Comparison of ENCODE assay signal across 15 cellular contexts in the genomic region with DNA sequence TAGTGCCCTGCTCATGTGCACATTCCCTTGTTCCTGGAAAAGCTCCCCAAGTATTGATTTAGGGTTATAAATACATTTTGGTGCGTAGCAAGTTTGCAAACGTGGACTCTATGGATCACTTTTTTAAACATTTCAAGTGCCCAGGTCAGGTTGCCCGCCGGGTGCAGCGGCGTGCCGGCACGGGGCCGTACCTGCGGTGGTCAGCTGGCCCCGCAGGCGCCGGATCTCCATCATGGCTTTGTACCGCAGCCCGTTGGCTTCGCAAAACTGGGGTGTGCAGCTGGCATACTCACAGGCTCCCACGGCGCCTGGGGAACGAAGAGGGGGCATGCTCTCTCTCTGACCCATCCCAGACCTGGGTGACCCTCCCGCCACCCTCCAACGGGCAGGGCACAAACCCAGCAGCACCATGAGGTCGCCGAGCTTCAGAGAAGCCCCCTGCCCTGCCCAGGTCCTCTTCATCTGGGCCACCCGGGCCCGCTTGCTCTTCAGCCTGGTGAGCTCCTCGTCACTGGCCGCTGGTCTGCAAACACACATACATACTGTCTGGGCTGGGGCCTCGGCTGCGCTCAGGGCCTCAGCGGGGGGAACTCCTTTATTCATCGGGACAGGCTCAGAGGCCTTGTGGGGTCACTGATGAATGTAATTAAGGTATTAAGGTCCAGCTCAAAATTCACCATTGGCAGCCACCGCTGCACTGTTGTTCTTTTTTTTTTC. TPM values are rescaled to one million over a fixed set of nuclear protein-coding genes. Genes with fewer than 3 reads are reported as not detected.
A peak's percentile ranks its signal among the peaks of the same experiment; 100 is the strongest.
DNase-seq lines count a peak whose midpoint lies in the region; ATAC-seq, FAIRE-seq and TF ChIP-seq lines count a peak whose summit lies in the region.
"Had no signal": no experiment of that assay in that cellular context is flagged by ENCODE, and none has a peak within 500 bp of the region (broad histone marks: within the 10 kb centered on the region; RNA-seq: fewer than 3 reads in every experiment).

No MANE protein-coding gene starts in this region.

- no TSS peak for BruUV-seq in HepG2 (replicated peaks; lab: Mats Ljungman, UMichigan)

- H3K79me2 ChIP-seq in HepG2 (ENCODE audit: insufficient read depth, low read length) (no peaks in the 10 kb centered on the region), osteoblast (ENCODE audit: insufficient read depth, low read length) (no peaks in the 10 kb centered on the region)

- WGBS in HepG2 (ENCODE audit: low lambda C conversion rate), result 95% methylated on average over 22 of the region's 32 CpGs
- 50% methylated on average over 3 of the region's 32 CpGs for WGBS in right lobe of liver (ENCODE audit: insufficient coverage, low coverage, low lambda C conversion rate, missing lambda C conversion rate)

- H3K4me1 ChIP-seq in HepG2 (ENCODE audit: insufficient read depth, low read length) (no peaks in the 10 kb centered on the region), right lobe of liver (no peaks in the 10 kb centered on the region), osteoblast (ENCODE audit: insufficient read depth, low read length) (no peaks in the 10 kb centered on the region)
- no peaks in the 10 kb centered on the region for H3K4me1 ChIP-seq in effector memory CD4-positive, alpha-beta T cell (ENCODE audit: control insufficient read depth, insufficient read depth, low read length, poor library complexity, severe bottlenecking)

- TF ChIP-seq EP300 in HepG2 (IDR thresholded peaks at IDR 0.05; ENCODE audit: low read depth in 2 of 2, low read length in 2 of 2) (no peak), HepG2 (CRISPR knock-in tag; IDR thresholded peaks at IDR 0.05; ENCODE audit: borderline replicate concordance) (no peak)

- no peak overlapping the region for H3K4me2 ChIP-seq in HepG2 (ENCODE audit: low read depth, low read length)
- no peak overlapping the region for H3K4me2 ChIP-seq in osteoblast (ENCODE audit: insufficient read depth, low read length)
- H3K4me2 ChIP-seq: GM23338 had no signal

- H3K36me3 ChIP-seq in HepG2 (replicated peaks in 1 of 2; ENCODE audit: control insufficient read depth in 1 of 2, insufficient read depth in 2 of 2, low read length in 2 of 2) (peaks cover 18 to 62% of the 10 kb centered on the region in 2 experiments; a peak in 4 of 5 replicates), right lobe of liver (peaks cover 0 to 26% (median 3%) of the 10 kb centered on the region in 4 donors), osteoblast (ENCODE audit: insufficient read depth, low read length) (peaks cover 35% of the 10 kb centered on the region)
- peaks cover 57% of the 10 kb centered on the region for H3K36me3 ChIP-seq in effector memory CD4-positive, alpha-beta T cell (ENCODE audit: control insufficient read depth, insufficient read depth, low read length)

- H4K20me1 ChIP-seq in HepG2 (ENCODE audit: insufficient read depth, low read length) (no peaks in the 10 kb centered on the region), osteoblast (ENCODE audit: insufficient read depth, low read length) (no peaks in the 10 kb centered on the region)

- H3K27me3 ChIP-seq in HepG2 (ENCODE audit: control insufficient read depth in 1 of 2, insufficient read depth in 2 of 2, low read length in 2 of 2) (no peaks in the 10 kb centered on the region), right lobe of liver (no peaks in the 10 kb centered on the region), osteoblast (ENCODE audit: insufficient read depth, low read length) (no peaks in the 10 kb centered on the region)
- H3K27me3 ChIP-seq in effector memory CD4-positive, alpha-beta T cell (replicated peaks; ENCODE audit: control insufficient read depth, insufficient read depth, low read length, poor library complexity, severe bottlenecking), result no peaks in the 10 kb centered on the region

- H2AFZ ChIP-seq in HepG2 (ENCODE audit: low read length) (no peak overlapping the region), osteoblast (ENCODE audit: low read length) (no peak overlapping the region)
- H2AFZ ChIP-seq: GM23338 had no signal

- no peak for FAIRE-seq in HepG2 (lab: Jason Lieb, UNC)
- no peak for FAIRE-seq in GM12891 (lab: Jason Lieb, UNC)

- H3K27ac ChIP-seq in HepG2 (ENCODE audit: extremely low read length, insufficient read depth, low read length), result no peak overlapping the region
- H3K27ac ChIP-seq in right lobe of liver, result no peak overlapping the region
- H3K27ac ChIP-seq in osteoblast (ENCODE audit: low read depth, low read length), result no peak overlapping the region
- H3K27ac ChIP-seq in effector memory CD4-positive, alpha-beta T cell (ENCODE audit: insufficient read depth, low read length, poor library complexity, severe bottlenecking), result no peak overlapping the region

- POLR2A ChIA-PET in HepG2 (lab: Yijun Ruan, JAX), result no interaction called here

- no peak for ATAC-seq in HepG2
- ATAC-seq in right lobe of liver, result no peak
- ATAC-seq in esophagus mucosa, result peak; percentile 5
- ATAC-seq: CD8-positive, alpha-beta T cell; GM23338 had no signal

- no peak for TF ChIP-seq RAD21 in HepG2 (CRISPR knock-in tag; IDR thresholded peaks at IDR 0.05)

- H3K9me3 ChIP-seq in HepG2 (ENCODE audit: low read length) (no peaks in the 10 kb centered on the region), right lobe of liver (no peaks in the 10 kb centered on the region), osteoblast (ENCODE audit: low read depth, low read length) (no peaks in the 10 kb centered on the region)
- no peaks in the 10 kb centered on the region for H3K9me3 ChIP-seq in effector memory CD4-positive, alpha-beta T cell (ENCODE audit: control insufficient read depth, low read length)

- H3K4me3 ChIP-seq in HepG2 (replicated peaks in 1 of 3; ENCODE audit: insufficient read depth in 1 of 3, low read depth in 2 of 3, low read length in 3 of 3) (no peak overlapping the region), right lobe of liver (no peak overlapping the region), osteoblast (ENCODE audit: insufficient read depth, low read length) (no peak overlapping the region)
- no peak overlapping the region for H3K4me3 ChIP-seq in effector memory CD4-positive, alpha-beta T cell (ENCODE audit: insufficient read depth, low read depth, low read length, poor library complexity, severe bottlenecking)
- H3K4me3 ChIP-seq: GM23338 had no signal

- CTCF ChIA-PET in HepG2 (lab: Yijun Ruan, JAX; ENCODE audit: low intra/inter-chr PET ratio, low total read pairs), result no interaction called here

- TF ChIP-seq POLR2A in HepG2 (IDR thresholded peaks at IDR 0.05; ENCODE audit: insufficient read depth in 1 of 2, low read depth in 2 of 2, low read length in 2 of 2) (no peak), right lobe of liver (IDR thresholded peaks at IDR 0.05) (no peak), GM12891 (IDR thresholded peaks at IDR 0.05; ENCODE audit: low read depth, low read length) (no peak)

- TF ChIP-seq CTCF in HepG2 (CRISPR knock-in tag; IDR thresholded peaks at IDR 0.05), result no peak
- TF ChIP-seq CTCF in right lobe of liver (IDR thresholded peaks at IDR 0.05), result no peak
- no peak for TF ChIP-seq CTCF in osteoblast (IDR thresholded peaks at IDR 0.05; ENCODE audit: extremely low read depth, low read depth, low read length)

- DNase-seq in HepG2 (ENCODE audit: low spot score), result no peak
- no peak for DNase-seq in right lobe of liver
- peak; percentile 10 for DNase-seq in GM12891 (ENCODE audit: insufficient read length, low spot score)
- peak; percentile 55 for DNase-seq in osteoblast (ENCODE audit: insufficient read length, low spot score, missing footprints)
- DNase-seq in NCI-H1436 (lab: John Stamatoyannopoulos, UW), result no peak
- no peak for DNase-seq in effector memory CD4-positive, alpha-beta T cell
- DNase-seq in RKO (ENCODE audit: low spot score), result no peak
- DNase-seq: ACHN; CD8-positive, alpha-beta T cell; COR-L47; DND-41; GDM1; H9 had no signal

- intact Hi-C loops in HepG2 (cut with micrococcal nuclease; ENCODE audit: unreplicated experiment), result no loop called here
- intact Hi-C loops in right lobe of liver (cut with DNase I), result no loop called here

- no peak overlapping the region for H3K9ac ChIP-seq in HepG2 (ENCODE audit: insufficient read depth, low read depth, low read length)

- in situ Hi-C loops in HepG2 (cut with HindIII; ENCODE audit: extremely low pct_ligation_motif_present, low pct_unique_long_range_greater_than_20kb), result no loop called here

RNA-seq across cellular contexts. Expression of a gene that starts 35.1 kb away (rescaled TPM):
- total RNA-seq in HepG2 (2016; rRNA removed; fragmentation: Illumina TruSeq; extraction: Trizol) (19.4 and 20.9 TPM in 2 replicates), right lobe of liver (1 to 10 TPM; 5.2 to 8.7 (median 7.1) TPM), esophagus mucosa (11.8 TPM), osteoblast (14.1 and 16.6 TPM in 2 replicates)
- 3.8 and 4.4 TPM in 2 replicates for total RNA-seq in HepG2 (2016; cell fraction: cytosol; rRNA removed; fragmentation: Illumina TruSeq; extraction: Trizol; ENCODE audit: low read depth)
- total RNA-seq in HepG2 (2016; cell fraction: insoluble cytoplasmic fraction; rRNA removed; fragmentation: Illumina TruSeq; extraction: Trizol), result 14.2 and 21.8 TPM in 2 replicates
- 8.0 TPM in 2 replicates for total RNA-seq in HepG2 (2016; cell fraction: membrane; rRNA removed; fragmentation: Illumina TruSeq; extraction: Trizol)
- 18.7 and 19.6 TPM in 2 replicates for total RNA-seq in HepG2 (2016; cell fraction: nucleus; rRNA removed; fragmentation: Illumina TruSeq; extraction: Trizol)
- polyA plus RNA-seq in HepG2 (2011; rRNA removed), result 6.0 and 7.6 TPM in 2 replicates
- 3.9 and 5.3 TPM in 2 replicates for polyA plus RNA-seq in HepG2 (2011; cell fraction: cytosol; rRNA removed)
- polyA plus RNA-seq in HepG2 (2011; cell fraction: nucleus; rRNA removed), result 26.9 and 32.7 TPM in 2 replicates
- 7.8 and 12.7 TPM in 2 replicates for polyA plus RNA-seq in HepG2 (2012)
- 1.3 TPM in 2 replicates for polyA plus RNA-seq in HepG2 (2016; cell fraction: cytosol; fragmentation: Illumina TruSeq; extraction: Trizol; ENCODE audit: low read depth)
- 13.2 and 17.5 TPM in 2 replicates for polyA plus RNA-seq in HepG2 (2016; cell fraction: insoluble cytoplasmic fraction; fragmentation: Illumina TruSeq; extraction: Trizol; ENCODE audit: low read depth)
- 2.9 and 3.7 TPM in 2 replicates for polyA plus RNA-seq in HepG2 (2016; cell fraction: membrane; fragmentation: Illumina TruSeq; extraction: Trizol; ENCODE audit: low read depth)
- 36.0 and 38.0 TPM in 2 replicates for polyA plus RNA-seq in HepG2 (2016; cell fraction: nucleus; fragmentation: Illumina TruSeq; extraction: Trizol; ENCODE audit: insufficient read depth, low read depth)
- 23.1 and 33.6 TPM in 2 replicates for polyA minus RNA-seq in HepG2 (2011; rRNA and poly(A)+ RNA removed; ENCODE audit: low replicate concordance)
- 9.8 and 11.1 TPM in 2 replicates for polyA minus RNA-seq in HepG2 (2011; cell fraction: cytosol; rRNA and poly(A)+ RNA removed)
- 11.6 and 13.4 TPM in 2 replicates for polyA minus RNA-seq in HepG2 (2011; cell fraction: nucleus; rRNA and poly(A)+ RNA removed)
- 18.4 TPM for polyA plus RNA-seq in GM12891 (2012; ENCODE audit: low read depth, missing spikeins)

RNA-seq across cellular contexts. Expression of a gene that starts 39.4 kb away (rescaled TPM):
- total RNA-seq in HepG2 (2016; rRNA removed; fragmentation: Illumina TruSeq; extraction: Trizol) (805 and 1,167 TPM in 2 replicates), right lobe of liver (1,000 to 10,000 TPM in 1 of 6 experiments, 100 to 1,000 TPM in 5; 390 to 1,023 (median 604) TPM), esophagus mucosa (1,223 TPM), osteoblast (1,904 and 1,975 TPM in 2 replicates)
- total RNA-seq in HepG2 (2016; cell fraction: cytosol; rRNA removed; fragmentation: Illumina TruSeq; extraction: Trizol; ENCODE audit: low read depth), result 330 and 384 TPM in 2 replicates
- total RNA-seq in HepG2 (2016; cell fraction: insoluble cytoplasmic fraction; rRNA removed; fragmentation: Illumina TruSeq; extraction: Trizol), result 802 and 1,160 TPM in 2 replicates
- total RNA-seq in HepG2 (2016; cell fraction: membrane; rRNA removed; fragmentation: Illumina TruSeq; extraction: Trizol), result 388 and 438 TPM in 2 replicates
- 473 and 495 TPM in 2 replicates for total RNA-seq in HepG2 (2016; cell fraction: nucleus; rRNA removed; fragmentation: Illumina TruSeq; extraction: Trizol)
- 1,432 and 1,529 TPM in 2 replicates for polyA plus RNA-seq in HepG2 (2011; rRNA removed)
- polyA plus RNA-seq in HepG2 (2011; cell fraction: cytosol; rRNA removed), result 1,350 and 1,708 TPM in 2 replicates
- 541 and 721 TPM in 2 replicates for polyA plus RNA-seq in HepG2 (2011; cell fraction: nucleus; rRNA removed)
- polyA plus RNA-seq in HepG2 (2012), result 920 and 1,315 TPM in 2 replicates
- 299 and 343 TPM in 2 replicates for polyA plus RNA-seq in HepG2 (2016; cell fraction: cytosol; fragmentation: Illumina TruSeq; extraction: Trizol; ENCODE audit: low read depth)
- 1,055 and 1,063 TPM in 2 replicates for polyA plus RNA-seq in HepG2 (2016; cell fraction: insoluble cytoplasmic fraction; fragmentation: Illumina TruSeq; extraction: Trizol; ENCODE audit: low read depth)
- 279 and 340 TPM in 2 replicates for polyA plus RNA-seq in HepG2 (2016; cell fraction: membrane; fragmentation: Illumina TruSeq; extraction: Trizol; ENCODE audit: low read depth)
- 688 and 691 TPM in 2 replicates for polyA plus RNA-seq in HepG2 (2016; cell fraction: nucleus; fragmentation: Illumina TruSeq; extraction: Trizol; ENCODE audit: insufficient read depth, low read depth)
- polyA minus RNA-seq in HepG2 (2011; rRNA and poly(A)+ RNA removed; ENCODE audit: low replicate concordance), result 531 and 665 TPM in 2 replicates
- polyA minus RNA-seq in HepG2 (2011; cell fraction: cytosol; rRNA and poly(A)+ RNA removed), result 412 and 617 TPM in 2 replicates
- polyA minus RNA-seq in HepG2 (2011; cell fraction: nucleus; rRNA and poly(A)+ RNA removed), result 99.5 and 162 TPM in 2 replicates
- polyA plus RNA-seq in GM12891 (2012; ENCODE audit: low read depth, missing spikeins), result 1,009 TPM

RNA-seq across cellular contexts. Expression of a gene that starts 39.6 kb away (rescaled TPM):
- 17.6 and 21.1 TPM in 2 replicates for total RNA-seq in HepG2 (2016; rRNA removed; fragmentation: Illumina TruSeq; extraction: Trizol)
- 5.0 and 5.2 TPM in 2 replicates for total RNA-seq in HepG2 (2016; cell fraction: cytosol; rRNA removed; fragmentation: Illumina TruSeq; extraction: Trizol; ENCODE audit: low read depth)
- 16.5 and 21.3 TPM in 2 replicates for total RNA-seq in HepG2 (2016; cell fraction: insoluble cytoplasmic fraction; rRNA removed; fragmentation: Illumina TruSeq; extraction: Trizol)
- total RNA-seq in HepG2 (2016; cell fraction: membrane; rRNA removed; fragmentation: Illumina TruSeq; extraction: Trizol), result 14.9 and 15.7 TPM in 2 replicates
- 15.9 and 20.4 TPM in 2 replicates for total RNA-seq in HepG2 (2016; cell fraction: nucleus; rRNA removed; fragmentation: Illumina TruSeq; extraction: Trizol)
- polyA plus RNA-seq in HepG2 (2011; rRNA removed), result 6.4 and 7.5 TPM in 2 replicates
- 6.3 and 6.6 TPM in 2 replicates for polyA plus RNA-seq in HepG2 (2011; cell fraction: cytosol; rRNA removed)
- 2.9 and 3.0 TPM in 2 replicates for polyA plus RNA-seq in HepG2 (2011; cell fraction: nucleus; rRNA removed)
- polyA plus RNA-seq in HepG2 (2012), result 6.1 and 7.2 TPM in 2 replicates
- polyA plus RNA-seq in HepG2 (2016; cell fraction: cytosol; fragmentation: Illumina TruSeq; extraction: Trizol; ENCODE audit: low read depth), result 4.9 and 5.3 TPM in 2 replicates
- polyA plus RNA-seq in HepG2 (2016; cell fraction: insoluble cytoplasmic fraction; fragmentation: Illumina TruSeq; extraction: Trizol; ENCODE audit: low read depth), result 13.2 and 14.3 TPM in 2 replicates
- polyA plus RNA-seq in HepG2 (2016; cell fraction: membrane; fragmentation: Illumina TruSeq; extraction: Trizol; ENCODE audit: low read depth), result 9.2 TPM in 2 replicates
- polyA plus RNA-seq in HepG2 (2016; cell fraction: nucleus; fragmentation: Illumina TruSeq; extraction: Trizol; ENCODE audit: insufficient read depth, low read depth), result 20.9 and 21.2 TPM in 2 replicates
- 14.9 and 34.8 TPM in 2 replicates for polyA minus RNA-seq in HepG2 (2011; rRNA and poly(A)+ RNA removed; ENCODE audit: low replicate concordance)
- 10.7 and 11.1 TPM in 2 replicates for polyA minus RNA-seq in HepG2 (2011; cell fraction: cytosol; rRNA and poly(A)+ RNA removed)
- polyA minus RNA-seq in HepG2 (2011; cell fraction: nucleus; rRNA and poly(A)+ RNA removed), result 5.8 and 6.5 TPM in 2 replicates
- total RNA-seq in right lobe of liver, result 10 to 100 TPM in 2 of 6 experiments, 1 to 10 TPM in 4; 4.7 to 11.4 (median 6.7) TPM
- 11.0 TPM for polyA plus RNA-seq in GM12891 (2012; ENCODE audit: low read depth, missing spikeins)
- 15.4 TPM for total RNA-seq in esophagus mucosa
- 2.1 and 2.2 TPM in 2 replicates for total RNA-seq in osteoblast

Comparison
In these comparisons a context has a peak if more than half of its experiments do, and no peak if none do; other contexts are left out.
1. DNase-seq: peak in GM12891 (single experiment) and osteoblast (single experiment); none in HepG2 (single experiment), right lobe of liver (0 of 3), NCI-H1436 (single experiment), effector memory CD4-positive, alpha-beta T cell (0 of 3) and RKO (single experiment).